Comparison of ENCODE assay signal across 8 cellular contexts in the genomic region with DNA sequence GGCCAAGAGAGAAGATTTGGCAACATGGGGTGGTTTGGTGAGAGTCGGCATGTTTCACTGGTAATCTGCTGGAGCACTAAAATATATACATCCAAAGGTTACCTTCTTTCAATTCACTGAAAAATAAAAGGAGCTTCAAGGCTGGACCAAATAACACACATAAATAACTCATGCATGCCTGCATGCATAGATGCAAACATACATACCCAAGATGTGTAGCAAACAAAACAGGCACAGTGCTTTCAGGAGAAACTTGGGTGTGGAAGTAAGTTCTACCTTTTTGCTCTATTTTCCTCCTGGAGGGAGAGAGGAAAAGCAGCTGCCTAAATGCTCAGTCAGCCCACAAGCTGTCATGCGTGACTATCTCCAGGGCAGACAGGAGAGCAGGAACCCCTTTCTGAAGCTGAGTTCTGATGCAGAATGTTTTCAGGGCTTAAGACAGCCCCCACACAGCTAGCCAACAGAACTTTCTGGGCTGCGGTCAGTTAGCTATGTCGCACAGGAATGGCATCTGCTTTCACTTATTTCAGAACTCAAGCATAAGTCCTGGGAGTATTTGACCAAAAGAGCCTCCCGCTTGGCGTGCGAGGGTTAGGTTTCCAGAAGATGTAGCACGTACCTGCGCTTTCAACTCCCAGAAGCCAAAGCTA.
DNase-seq lines count a peak whose midpoint lies in the region; ATAC-seq and TF ChIP-seq lines count a peak whose summit lies in the region.

No MANE protein-coding gene starts in this region.

- no peaks in the 10 kb centered on the region for H3K36me3 ChIP-seq in gastroesophageal sphincter
- H3K36me3 ChIP-seq in gastrocnemius medialis: no peaks in the 10 kb centered on the region

- CTCF ChIA-PET in GM10248 (lab: Yijun Ruan, JAX): interaction anchor here (0.8 to 3.2 kb wide), 6 partner anchors 12 to 343 kb away, joined by 3 to 19 read pairs (median 4); no protein-coding TSS in a partner anchor
- CTCF ChIA-PET in activated CD4-positive, alpha-beta memory T cell treated with anti-CD3 and anti-CD28 coated beads, Interleukin-2, amount 10 ng/mL, durations not matched to agents 7 days and 5 days (lab: Charles Lee): interaction anchor here (0.9 to 1.3 kb wide), 6 partner anchors 18 to 367 kb away, joined by 3 to 5 read pairs (median 4); no protein-coding TSS in a partner anchor

- H3K27me3 ChIP-seq in gastroesophageal sphincter: no peaks in the 10 kb centered on the region
- H3K27me3 ChIP-seq in gastrocnemius medialis: no peaks in the 10 kb centered on the region

- 31 to 45% methylated on average over 7 of the region's 9 CpGs for WGBS in gastroesophageal sphincter (ENCODE audit: low coverage in 1 of 2), 2 donors

- H3K9me3 Mint-ChIP-seq in IgD-negative memory B cell: peaks cover 0 to 5% (median 4%) of the 10 kb centered on the region in 3 donors
- no peaks in the 10 kb centered on the region for H3K9me3 Mint-ChIP-seq in activated CD4-positive, alpha-beta memory T cell treated with anti-CD3 and anti-CD28 coated beads, Interleukin-2, amount 10 ng/mL, durations not matched to agents 7 days and 5 days

- DNase-seq in GM10248 (ENCODE audit: extremely low spot score): peak; percentile 67
- peak; percentile 43 for DNase-seq in activated CD4-positive, alpha-beta memory T cell treated with anti-CD3 and anti-CD28 coated beads, Interleukin-2, amount 10 ng/mL, durations not matched to agents 7 days and 5 days
- DNase-seq in gastrocnemius medialis: no peak
- DNase-seq in activated effector memory CD4-positive, alpha-beta T cell treated with Interleukin-2 at 50 U/mL for 16 hours: no peak
- DNase-seq in stimulated activated CD4-positive, alpha-beta T cell treated with anti-CD3 and anti-CD28 coated beads, Interleukin-4, amount 100 ng/mL, for 1 hour: no peak

- TF ChIP-seq CTCF in GM10248 (IDR thresholded peaks at IDR 0.05; ENCODE audit: control extremely low read depth, extremely low read depth, low read depth, missing control alignments) (no peak), gastroesophageal sphincter (IDR thresholded peaks at IDR 0.05) (no peak), gastrocnemius medialis (IDR thresholded peaks at IDR 0.05 in 4 of 5, conservative IDR thresholded peaks at IDR 0.05 in 1 of 5) (no peak)

- peaks cover 1% of the 10 kb centered on the region for H3K36me3 Mint-ChIP-seq in IgD-negative memory B cell
- peaks cover 4% of the 10 kb centered on the region for H3K36me3 Mint-ChIP-seq in activated CD4-positive, alpha-beta memory T cell treated with anti-CD3 and anti-CD28 coated beads, Interleukin-2, amount 10 ng/mL, durations not matched to agents 7 days and 5 days (ENCODE audit: low read depth)

- H3K27ac ChIP-seq in gastroesophageal sphincter (peak overlapping the region; percentile 59 to 87 (median 80)), gastrocnemius medialis (peak overlapping the region; percentile 56 to 76 (median 74))

- H3K4me1 Mint-ChIP-seq in IgD-negative memory B cell: peaks cover 31 to 48% (median 34%) of the 10 kb centered on the region in 3 donors
- peaks cover 67% of the 10 kb centered on the region for H3K4me1 Mint-ChIP-seq in activated CD4-positive, alpha-beta memory T cell treated with anti-CD3 and anti-CD28 coated beads, Interleukin-2, amount 10 ng/mL, durations not matched to agents 7 days and 5 days

- H3K4me3 ChIP-seq in gastroesophageal sphincter (no peak overlapping the region), gastrocnemius medialis (peak overlapping the region in 1 of 4 donors; percentile 29)

- POLR2A ChIA-PET in GM10248 (lab: Yijun Ruan, JAX): interaction anchor here (0.6 to 1.5 kb wide), 16 partner anchors 9 to 359 kb away, joined by 3 to 9 read pairs (median 4); no protein-coding TSS in a partner anchor
- POLR2A ChIA-PET in activated CD4-positive, alpha-beta memory T cell treated with anti-CD3 and anti-CD28 coated beads, Interleukin-2, amount 10 ng/mL, durations not matched to agents 7 days and 5 days (lab: Charles Lee): interaction anchor here (0.6 to 5.3 kb wide), 19 partner anchors 8 to 543 kb away, joined by 3 to 50 read pairs (median 5); a partner anchor contains a TSS

- H3K4me1 ChIP-seq in gastroesophageal sphincter (peaks cover 2 to 62% (median 34%) of the 10 kb centered on the region in 3 donors), gastrocnemius medialis (peaks cover 47 to 51% of the 10 kb centered on the region in 2 donors)

- H3K27ac Mint-ChIP-seq in IgD-negative memory B cell: peak overlapping the region; percentile 89 to 96 (median 92)
- H3K27ac Mint-ChIP-seq in activated CD4-positive, alpha-beta memory T cell treated with anti-CD3 and anti-CD28 coated beads, Interleukin-2, amount 10 ng/mL, durations not matched to agents 7 days and 5 days: peak overlapping the region; percentile 89

- peaks cover 2% of the 10 kb centered on the region for H3K27me3 Mint-ChIP-seq in IgD-negative memory B cell
- no peaks in the 10 kb centered on the region for H3K27me3 Mint-ChIP-seq in activated CD4-positive, alpha-beta memory T cell treated with anti-CD3 and anti-CD28 coated beads, Interleukin-2, amount 10 ng/mL, durations not matched to agents 7 days and 5 days

- ATAC-seq in GM21576 (IDR thresholded peaks at IDR 0.05; ENCODE audit: unreplicated experiment) (peak; percentile 35), gastroesophageal sphincter (peak; percentile 26), gastrocnemius medialis (peak in 1 of 2 donors; percentile 39)

- TF ChIP-seq POLR2A in gastroesophageal sphincter (IDR thresholded peaks at IDR 0.05): no peak
- TF ChIP-seq POLR2A in gastrocnemius medialis (IDR thresholded peaks at IDR 0.05): no peak

- peak overlapping the region; percentile 64 to 92 (median 66) for H3K4me3 Mint-ChIP-seq in IgD-negative memory B cell
- peak overlapping the region; percentile 38 for H3K4me3 Mint-ChIP-seq in activated CD4-positive, alpha-beta memory T cell treated with anti-CD3 and anti-CD28 coated beads, Interleukin-2, amount 10 ng/mL, durations not matched to agents 7 days and 5 days

- in situ Hi-C loops in gastrocnemius medialis (cut with MboI; ENCODE audit: low sequenced_read_pairs in 4 of 4): no loop called here

- intact Hi-C loops in gastrocnemius medialis (cut with DNase I; ENCODE audit: low total_unique reads): no loop called here

- TF ChIP-seq EP300 in gastroesophageal sphincter (IDR thresholded peaks at IDR 0.05): no peak

- no peaks in the 10 kb centered on the region for H3K9me3 ChIP-seq in gastroesophageal sphincter
- H3K9me3 ChIP-seq in gastrocnemius medialis: no peaks in the 10 kb centered on the region

Comparison
In these comparisons a context has a peak if more than half of its experiments do, and no peak if none do; other contexts are left out.
1. DNase-seq: peak in GM10248 (single experiment) and activated CD4-positive, alpha-beta memory T cell treated with anti-CD3 and anti-CD28 coated beads, Interleukin-2, amount 10 ng/mL, durations not matched to agents 7 days and 5 days (single experiment); none in gastrocnemius medialis (0 of 2), activated effector memory CD4-positive, alpha-beta T cell treated with Interleukin-2 at 50 U/mL for 16 hours (single experiment) and stimulated activated CD4-positive, alpha-beta T cell treated with anti-CD3 and anti-CD28 coated beads, Interleukin-4, amount 100 ng/mL, for 1 hour (single experiment).